2 cellular contexts compared by ENCODE assay signal in the genomic region with DNA sequence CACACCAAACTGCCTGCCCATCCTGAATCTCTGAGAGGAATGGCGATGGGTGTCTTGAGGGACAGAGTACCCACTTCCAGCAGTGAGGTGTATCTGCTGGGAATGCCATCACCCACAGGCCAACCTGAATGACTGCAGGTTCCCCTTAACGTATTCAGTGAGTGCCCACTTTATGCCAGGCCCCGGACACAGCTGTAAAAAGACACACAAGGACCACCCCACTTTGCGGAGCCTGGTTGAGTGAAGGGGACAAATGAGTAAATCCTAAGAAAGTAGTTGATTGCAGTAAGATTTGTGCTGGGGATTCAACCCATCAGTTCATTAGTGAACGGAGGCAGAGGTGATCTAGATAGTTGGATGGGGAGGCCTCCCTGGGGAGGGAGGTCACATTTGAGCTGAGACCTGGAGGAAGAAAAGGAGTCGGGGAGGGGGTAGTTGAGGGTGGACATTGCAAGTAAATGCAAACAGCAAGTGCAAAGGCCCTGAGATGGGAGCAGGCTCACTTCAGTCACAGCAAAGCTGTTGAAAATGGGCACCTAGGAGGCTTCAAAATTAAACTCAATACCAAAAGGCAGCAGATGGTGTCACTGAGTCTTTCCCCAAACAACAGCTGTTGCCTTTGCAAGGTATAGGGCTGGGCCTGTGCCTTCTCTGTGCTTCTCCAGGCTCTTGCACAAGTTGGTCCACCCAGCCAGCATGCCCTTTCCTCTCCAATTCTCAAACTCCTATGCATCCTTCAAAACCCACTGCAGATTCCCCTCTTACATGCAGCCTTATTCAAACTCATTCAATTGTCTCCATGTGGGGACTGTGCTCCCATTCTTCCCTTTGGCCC.
TF ChIP-seq lines count a peak whose summit lies in the region.

No MANE protein-coding gene starts in this region.

TF ChIP-seq in IMR-90, 13 proteins besides CTCF, POLR2A, EP300 and RAD21:
- no peak for TF ChIP-seq FOS (IDR thresholded peaks at IDR 0.05; ENCODE audit: low read depth, low read length)
- no peak for TF ChIP-seq MXI1 (IDR thresholded peaks at IDR 0.05; ENCODE audit: borderline replicate concordance, low read depth, low read length)
- TF ChIP-seq RCOR1 (IDR thresholded peaks at IDR 0.05; ENCODE audit: insufficient replicate concordance, low read length): no peak
- TF ChIP-seq CHD1 (IDR thresholded peaks at IDR 0.05; ENCODE audit: low read depth, low read length): no peak
- no peak for TF ChIP-seq NFE2L2 (IDR thresholded peaks at IDR 0.05; ENCODE audit: low read depth, low read length)
- TF ChIP-seq, protein P1, sequence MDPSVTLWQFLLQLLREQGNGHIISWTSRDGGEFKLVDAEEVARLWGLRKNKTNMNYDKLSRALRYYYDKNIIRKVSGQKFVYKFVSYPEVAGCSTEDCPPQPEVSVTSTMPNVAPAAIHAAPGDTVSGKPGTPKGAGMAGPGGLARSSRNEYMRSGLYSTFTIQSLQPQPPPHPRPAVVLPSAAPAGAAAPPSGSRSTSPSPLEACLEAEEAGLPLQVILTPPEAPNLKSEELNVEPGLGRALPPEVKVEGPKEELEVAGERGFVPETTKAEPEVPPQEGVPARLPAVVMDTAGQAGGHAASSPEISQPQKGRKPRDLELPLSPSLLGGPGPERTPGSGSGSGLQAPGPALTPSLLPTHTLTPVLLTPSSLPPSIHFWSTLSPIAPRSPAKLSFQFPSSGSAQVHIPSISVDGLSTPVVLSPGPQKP (IDR thresholded peaks at IDR 0.05; ENCODE audit: borderline replicate concordance, low read depth, low read length): no peak
- TF ChIP-seq, protein P2, sequence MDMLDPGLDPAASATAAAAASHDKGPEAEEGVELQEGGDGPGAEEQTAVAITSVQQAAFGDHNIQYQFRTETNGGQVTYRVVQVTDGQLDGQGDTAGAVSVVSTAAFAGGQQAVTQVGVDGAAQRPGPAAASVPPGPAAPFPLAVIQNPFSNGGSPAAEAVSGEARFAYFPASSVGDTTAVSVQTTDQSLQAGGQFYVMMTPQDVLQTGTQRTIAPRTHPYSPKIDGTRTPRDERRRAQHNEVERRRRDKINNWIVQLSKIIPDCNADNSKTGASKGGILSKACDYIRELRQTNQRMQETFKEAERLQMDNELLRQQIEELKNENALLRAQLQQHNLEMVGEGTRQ (IDR thresholded peaks at IDR 0.05; ENCODE audit: low read depth, low read length): no peak
- no peak for TF ChIP-seq SMC3 (IDR thresholded peaks at IDR 0.05; ENCODE audit: low read depth, low read length)
- no peak for TF ChIP-seq MAFK (IDR thresholded peaks at IDR 0.05; ENCODE audit: low read depth, low read length)
- TF ChIP-seq BHLHE40 (IDR thresholded peaks at IDR 0.05; ENCODE audit: low read depth, low read length): no peak
- TF ChIP-seq MAZ (IDR thresholded peaks at IDR 0.05; ENCODE audit: borderline replicate concordance, low read depth, low read length): no peak
- no peak for TF ChIP-seq RFX5 (IDR thresholded peaks at IDR 0.05; ENCODE audit: low read depth, low read length)
- TF ChIP-seq CEBPB (IDR thresholded peaks at IDR 0.05; ENCODE audit: low read depth, low read length): no peak

TF ChIP-seq in SK-N-SH treated with all-trans-retinoic acid at 6 μM for 48 hours, 23 proteins besides CTCF, POLR2A, EP300 and RAD21:
- no peak for TF ChIP-seq RARB (CRISPR knock-in tag; IDR thresholded peaks at IDR 0.05)
- TF ChIP-seq, protein P3, sequence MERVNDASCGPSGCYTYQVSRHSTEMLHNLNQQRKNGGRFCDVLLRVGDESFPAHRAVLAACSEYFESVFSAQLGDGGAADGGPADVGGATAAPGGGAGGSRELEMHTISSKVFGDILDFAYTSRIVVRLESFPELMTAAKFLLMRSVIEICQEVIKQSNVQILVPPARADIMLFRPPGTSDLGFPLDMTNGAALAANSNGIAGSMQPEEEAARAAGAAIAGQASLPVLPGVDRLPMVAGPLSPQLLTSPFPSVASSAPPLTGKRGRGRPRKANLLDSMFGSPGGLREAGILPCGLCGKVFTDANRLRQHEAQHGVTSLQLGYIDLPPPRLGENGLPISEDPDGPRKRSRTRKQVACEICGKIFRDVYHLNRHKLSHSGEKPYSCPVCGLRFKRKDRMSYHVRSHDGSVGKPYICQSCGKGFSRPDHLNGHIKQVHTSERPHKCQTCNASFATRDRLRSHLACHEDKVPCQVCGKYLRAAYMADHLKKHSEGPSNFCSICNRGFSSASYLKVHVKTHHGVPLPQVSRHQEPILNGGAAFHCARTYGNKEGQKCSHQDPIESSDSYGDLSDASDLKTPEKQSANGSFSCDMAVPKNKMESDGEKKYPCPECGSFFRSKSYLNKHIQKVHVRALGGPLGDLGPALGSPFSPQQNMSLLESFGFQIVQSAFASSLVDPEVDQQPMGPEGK (CRISPR knock-in tag; IDR thresholded peaks at IDR 0.05; ENCODE audit: borderline replicate concordance): 0 out of 2 replicates have a peak, but pooled peaks have one; percentile 13
- TF ChIP-seq GLIS3 (CRISPR knock-in tag; IDR thresholded peaks at IDR 0.05): peak; percentile 62; the same call in 1 of the 2 replicates
- peak; percentile 100 for TF ChIP-seq ZFP3 (CRISPR knock-in tag; IDR thresholded peaks at IDR 0.05)
- no peak for TF ChIP-seq ZNF565 (CRISPR knock-in tag; conservative IDR thresholded peaks at IDR 0.05; ENCODE audit: low read depth)
- TF ChIP-seq CSDC2 (CRISPR knock-in tag; IDR thresholded peaks at IDR 0.05): no peak
- TF ChIP-seq, protein P4, sequence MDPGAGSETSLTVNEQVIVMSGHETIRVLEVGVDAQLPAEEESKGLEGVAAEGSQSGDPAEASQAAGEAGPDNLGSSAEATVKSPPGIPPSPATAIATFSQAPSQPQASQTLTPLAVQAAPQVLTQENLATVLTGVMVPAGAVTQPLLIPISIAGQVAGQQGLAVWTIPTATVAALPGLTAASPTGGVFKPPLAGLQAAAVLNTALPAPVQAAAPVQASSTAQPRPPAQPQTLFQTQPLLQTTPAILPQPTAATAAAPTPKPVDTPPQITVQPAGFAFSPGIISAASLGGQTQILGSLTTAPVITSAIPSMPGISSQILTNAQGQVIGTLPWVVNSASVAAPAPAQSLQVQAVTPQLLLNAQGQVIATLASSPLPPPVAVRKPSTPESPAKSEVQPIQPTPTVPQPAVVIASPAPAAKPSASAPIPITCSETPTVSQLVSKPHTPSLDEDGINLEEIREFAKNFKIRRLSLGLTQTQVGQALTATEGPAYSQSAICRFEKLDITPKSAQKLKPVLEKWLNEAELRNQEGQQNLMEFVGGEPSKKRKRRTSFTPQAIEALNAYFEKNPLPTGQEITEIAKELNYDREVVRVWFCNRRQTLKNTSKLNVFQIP (CRISPR knock-in tag; IDR thresholded peaks at IDR 0.05; ENCODE audit: borderline replicate concordance, low read depth): no peak
- no peak for TF ChIP-seq ISL1 (CRISPR knock-in tag; IDR thresholded peaks at IDR 0.05)
